In genomic region chr16:24041834-24042631, GRCh38 we compare ENCODE assay signal across 8 cellular contexts.
DNase-seq lines count a peak whose midpoint lies in the region; ATAC-seq and TF ChIP-seq lines count a peak whose summit lies in the region.

No MANE protein-coding gene starts in this region.

- peak overlapping the region in 1 of 2 donors; percentile 27 for H3K4me3 Mint-ChIP-seq in CD14-positive monocyte

- H3K36me3 Mint-ChIP-seq in CD14-positive monocyte = peaks cover 73 to 89% of the 10 kb centered on the region in 2 donors

- peak; percentile 55 for DNase-seq in CD14-positive monocyte (ENCODE audit: low spot score)
- DNase-seq in NCI-H1092 (lab: John Stamatoyannopoulos, UW) = peak; percentile 52
- peak; percentile 39 for DNase-seq in T-helper 22 cell (ENCODE audit: low read depth)
- DNase-seq in ascending aorta (ENCODE audit: low spot score in 2 of 2) = no peak
- DNase-seq in hypothalamus (lab: John Stamatoyannopoulos, UW) = peak in 42 of 51 donors; percentile 6 to 80 (median 52)
- peak; percentile 72 for DNase-seq in stimulated activated CD4-positive, alpha-beta T cell treated with anti-CD3 and anti-CD28 coated beads, Interleukin-12 subunit alpha, Interleukin-12 subunit beta, amount 100 ng/mL, for 4 hours

- H3K27ac Mint-ChIP-seq in CD14-positive monocyte = peak overlapping the region in 4 of 7 donors; percentile 13 to 68 (median 31)

- no peak overlapping the region for H3K27ac ChIP-seq in ascending aorta

- intact Hi-C loops in CD14-positive monocyte (cut with micrococcal nuclease) (no loop called here), ascending aorta (cut with DNase I) (loop anchor here (10.0 kb wide), 1 partner anchor 463 kb away; no protein-coding TSS in a partner anchor)

- peak; percentile 78 for TF ChIP-seq CTCF in CD14-positive monocyte (IDR thresholded peaks at IDR 0.05)
- TF ChIP-seq CTCF in ascending aorta (IDR thresholded peaks at IDR 0.05) = peak; percentile 24 to 54 (median 25)

- H3K4me3 ChIP-seq in ascending aorta = no peak overlapping the region

- H3K27me3 Mint-ChIP-seq in CD14-positive monocyte (ENCODE audit: low read depth in 3 of 3) = peaks cover 0 to 3% (median 0%) of the 10 kb centered on the region in 3 donors

- H3K9me3 Mint-ChIP-seq in CD14-positive monocyte = peaks cover 0 to 1% (median 0%) of the 10 kb centered on the region in 7 donors

- no peaks in the 10 kb centered on the region for H3K9me3 ChIP-seq in ascending aorta

- H3K4me1 Mint-ChIP-seq in CD14-positive monocyte = no peaks in the 10 kb centered on the region

- H3K27me3 ChIP-seq in ascending aorta = no peaks in the 10 kb centered on the region

- no peaks in the 10 kb centered on the region for H3K36me3 ChIP-seq in ascending aorta

- ATAC-seq in GM19463 (IDR thresholded peaks at IDR 0.05; ENCODE audit: unreplicated experiment) = peak; percentile 57
- ATAC-seq in HG02973 (IDR thresholded peaks at IDR 0.05; ENCODE audit: unreplicated experiment) = no peak

- H3K4me1 ChIP-seq in ascending aorta = no peaks in the 10 kb centered on the region

Comparison
In these comparisons a context has a peak if more than half of its experiments do, and no peak if none do; other contexts are left out.
1. DNase-seq: peak in CD14-positive monocyte (single experiment), NCI-H1092 (single experiment), T-helper 22 cell (single experiment), hypothalamus (42 of 51) and stimulated activated CD4-positive, alpha-beta T cell treated with anti-CD3 and anti-CD28 coated beads, Interleukin-12 subunit alpha, Interleukin-12 subunit beta, amount 100 ng/mL, for 4 hours (single experiment); none in ascending aorta (0 of 2).